Comparison of ENCODE assay signal across 1 cellular context in genomic region chr11:43947815-43948214, GRCh38.
TF ChIP-seq lines count a peak whose summit lies in the region.

No MANE protein-coding gene starts in this region.

TF ChIP-seq in SK-N-SH, 30 proteins besides CTCF, POLR2A, EP300 and RAD21 (continued from another document):
- no peak for TF ChIP-seq MAX (IDR thresholded peaks at IDR 0.05; ENCODE audit: low read depth)
- TF ChIP-seq, protein P1, sequence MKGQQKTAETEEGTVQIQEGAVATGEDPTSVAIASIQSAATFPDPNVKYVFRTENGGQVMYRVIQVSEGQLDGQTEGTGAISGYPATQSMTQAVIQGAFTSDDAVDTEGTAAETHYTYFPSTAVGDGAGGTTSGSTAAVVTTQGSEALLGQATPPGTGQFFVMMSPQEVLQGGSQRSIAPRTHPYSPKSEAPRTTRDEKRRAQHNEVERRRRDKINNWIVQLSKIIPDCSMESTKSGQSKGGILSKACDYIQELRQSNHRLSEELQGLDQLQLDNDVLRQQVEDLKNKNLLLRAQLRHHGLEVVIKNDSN (IDR thresholded peaks at IDR 0.05; ENCODE audit: borderline replicate concordance, low read depth), result no peak
- no peak; the same call in 1 of the 2 replicates for TF ChIP-seq NFIC (IDR thresholded peaks at IDR 0.05; ENCODE audit: borderline replicate concordance)
- no peak for TF ChIP-seq ZBTB33 (IDR thresholded peaks at IDR 0.05; ENCODE audit: borderline replicate concordance, low read depth)
- TF ChIP-seq FOXJ3 (CRISPR knock-in tag; IDR thresholded peaks at IDR 0.05), result peak; percentile 23; the same call in 1 of the 2 replicates
- no peak for TF ChIP-seq TEAD4 (IDR thresholded peaks at IDR 0.05; ENCODE audit: borderline replicate concordance, insufficient read depth)
